8 cellular contexts compared by ENCODE assay signal in genomic region chrX:2819345-2820130, GRCh38. TPM values are rescaled to one million over a fixed set of nuclear protein-coding genes. Genes with fewer than 3 reads are reported as not detected.
DNase-seq lines count a peak whose midpoint lies in the region; ATAC-seq and TF ChIP-seq lines count a peak whose summit lies in the region.

No MANE protein-coding gene starts in this region.

- peak; percentile 27 to 63 for TF ChIP-seq CTCF in right atrium auricular region (IDR thresholded peaks at IDR 0.05)
- peak; percentile 72 for TF ChIP-seq CTCF in OCI-LY7 (conservative IDR thresholded peaks at IDR 0.05; ENCODE audit: low read length)
- peak; percentile 45 for TF ChIP-seq CTCF in upper lobe of right lung (IDR thresholded peaks at IDR 0.05)
- TF ChIP-seq CTCF in omental fat pad (IDR thresholded peaks at IDR 0.05) = no peak

- H3K4me3 ChIP-seq in right atrium auricular region (no peak overlapping the region), OCI-LY7 (ENCODE audit: low read depth, low read length, poor library complexity, severe bottlenecking) (no peak overlapping the region), upper lobe of right lung (no peak overlapping the region)

- CTCF ChIA-PET in OCI-LY7 (lab: Charles Lee; ENCODE audit: unreplicated experiment) = no interaction called here

- ATAC-seq in esophagus mucosa (peak; percentile 55), upper lobe of right lung (no peak), omental fat pad (ENCODE audit: low FRiP score) (no peak)

- no peaks in the 10 kb centered on the region for H4K20me1 ChIP-seq in OCI-LY7 (ENCODE audit: insufficient read depth, low read length)

- no peaks in the 10 kb centered on the region for H3K4me1 ChIP-seq in right atrium auricular region
- no peaks in the 10 kb centered on the region for H3K4me1 ChIP-seq in OCI-LY7 (ENCODE audit: insufficient read depth, low read length, poor library complexity, severe bottlenecking)
- H3K4me1 ChIP-seq in upper lobe of right lung = no peaks in the 10 kb centered on the region

- no peak overlapping the region for H3K4me2 ChIP-seq in OCI-LY7 (ENCODE audit: low read length)

- H2AFZ ChIP-seq in OCI-LY7 (ENCODE audit: low read length) = no peak overlapping the region

- H3K27ac ChIP-seq in right atrium auricular region (no peak overlapping the region), OCI-LY7 (ENCODE audit: low read depth, low read length, poor library complexity, severe bottlenecking) (no peak overlapping the region), upper lobe of right lung (no peak overlapping the region)

- no peaks in the 10 kb centered on the region for H3K9me2 ChIP-seq in OCI-LY7 (ENCODE audit: insufficient read depth, low read length)

- H3K79me2 ChIP-seq in OCI-LY7 (ENCODE audit: insufficient read depth, low read depth, low read length) = no peaks in the 10 kb centered on the region

- H3K36me3 ChIP-seq in right atrium auricular region = no peaks in the 10 kb centered on the region
- H3K36me3 ChIP-seq in OCI-LY7 (ENCODE audit: insufficient read depth, low read length) = no peaks in the 10 kb centered on the region
- no peaks in the 10 kb centered on the region for H3K36me3 ChIP-seq in upper lobe of right lung

- POLR2A ChIA-PET in OCI-LY7 (lab: Charles Lee) = no interaction called here

- DNase-seq in right atrium auricular region (ENCODE audit: low spot score) (no peak), cardiac septum (ENCODE audit: low spot score) (no peak), OCI-LY7 (ENCODE audit: low spot score) (peak; percentile 23), upper lobe of right lung (no peak), NCI-H1105 (lab: John Stamatoyannopoulos, UW) (no peak), SHP77 treated with DMSO at 0.1 percent for 48 hours (lab: John Stamatoyannopoulos, UW) (no peak), omental fat pad (ENCODE audit: low spot score) (no peak)

- no peaks in the 10 kb centered on the region for H3K27me3 ChIP-seq in right atrium auricular region
- H3K27me3 ChIP-seq in upper lobe of right lung = no peaks in the 10 kb centered on the region

- intact Hi-C loops in cardiac septum (cut with DNase I) = loop anchor here (2.0 to 10.0 kb wide), 2 partner anchors 125 to 175 kb away; partner anchors contain the start of gene CD99
- intact Hi-C loops in OCI-LY7 (cut with micrococcal nuclease; ENCODE audit: unreplicated experiment) = no loop called here
- intact Hi-C loops in upper lobe of right lung (cut with DNase I) = no loop called here

- H3K9me3 ChIP-seq in right atrium auricular region (no peaks in the 10 kb centered on the region), OCI-LY7 (ENCODE audit: low read length) (no peaks in the 10 kb centered on the region), upper lobe of right lung (no peaks in the 10 kb centered on the region)

- BruUV-seq in OCI-LY7 (replicated peaks; lab: Mats Ljungman, UMichigan) = no TSS peak

RNA-seq across cellular contexts. Expression of gene GYG2, which starts 9.2 kb away (rescaled TPM):
- 1 to 10 TPM; 4.3 to 6.0 TPM for total RNA-seq in right atrium auricular region
- total RNA-seq in cardiac septum = 1.3 TPM
- 0.05 TPM in 1 of 2 replicates, not detected in the other for total RNA-seq in OCI-LY7 (2014; rRNA removed; shearing (Covaris generic))
- total RNA-seq in OCI-LY7 (2022) = not detected in 2 replicates
- 0.52 TPM for total RNA-seq in esophagus mucosa
- total RNA-seq in upper lobe of right lung = 1.4 TPM
- 100 to 1,000 TPM in 2 of 4 donors, 10 to 100 TPM in 2; 29.6 to 487 (median 115) TPM for total RNA-seq in omental fat pad

Comparison
In these comparisons a context has a peak if more than half of its experiments do, and no peak if none do; other contexts are left out.
1. CTCF ChIP-seq: peak in right atrium auricular region (2 of 2), OCI-LY7 (single experiment) and upper lobe of right lung (single experiment); none in omental fat pad (0 of 3).
2. RNA of gene GYG2, which starts 9.2 kb away (total RNA-seq): 29.6 to 487 TPM in omental fat pad; 4.3 to 6.0 TPM in right atrium auricular region, 1.4 TPM in upper lobe of right lung (single experiment), 1.3 TPM in cardiac septum (single experiment), 0.52 TPM in esophagus mucosa (single experiment) and 0.05 TPM in OCI-LY7; every median in the first group is over 4 times any median in the second.